22 cellular contexts compared by ENCODE assay signal in the genomic region with DNA sequence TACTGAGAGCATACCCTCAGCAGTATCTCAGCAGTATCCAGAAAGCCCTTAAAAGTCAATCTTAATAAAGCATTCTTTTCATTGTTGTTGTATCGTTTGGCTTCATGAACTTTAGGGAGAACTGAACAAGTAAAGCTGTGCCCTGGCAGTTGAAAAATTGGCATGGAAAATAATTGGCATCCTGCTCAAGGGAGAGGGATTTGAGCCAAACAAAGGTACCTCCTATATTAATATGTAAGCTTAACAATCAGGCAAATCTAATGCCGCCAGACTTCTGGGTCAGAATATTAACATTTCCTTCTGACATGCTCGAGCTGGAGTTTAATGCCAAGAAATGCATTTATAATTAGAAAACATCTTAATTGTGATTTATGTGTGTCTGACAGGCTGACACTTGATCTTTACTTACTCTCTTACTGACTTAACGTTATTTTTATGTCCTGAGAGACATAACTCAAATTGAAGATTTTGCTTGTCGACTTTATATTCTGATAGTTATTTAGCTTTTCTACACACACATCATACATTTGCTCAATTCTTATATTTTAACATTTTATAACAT. TPM values are rescaled to one million over a fixed set of nuclear protein-coding genes. Genes with fewer than 3 reads are reported as not detected.
DNase-seq lines count a peak whose midpoint lies in the region; ATAC-seq, FAIRE-seq and TF ChIP-seq lines count a peak whose summit lies in the region.
"Had no signal": no experiment of that assay in that cellular context is flagged by ENCODE, and none has a peak within 500 bp of the region (broad histone marks: within the 10 kb centered on the region; RNA-seq: fewer than 3 reads in every experiment).

No MANE protein-coding gene starts in this region.

- peaks cover 44% of the 10 kb centered on the region for H3K4me1 Mint-ChIP-seq in mesothelial cell of epicardium
- no peaks in the 10 kb centered on the region for H3K4me1 Mint-ChIP-seq in type B pancreatic cell (ENCODE audit: unreplicated experiment)
- H3K4me1 Mint-ChIP-seq: CD14-positive monocyte, H9, IgD-negative memory B cell had no signal

- H3K9me3 ChIP-seq in body of pancreas = no peaks in the 10 kb centered on the region
- H3K9me3 ChIP-seq: MG63, SJSA1 had no signal

- no peak for TF ChIP-seq CTCF in body of pancreas (IDR thresholded peaks at IDR 0.05)
- no peak for TF ChIP-seq CTCF in mesothelial cell of epicardium (IDR thresholded peaks at IDR 0.05; ENCODE audit: unreplicated experiment)
- TF ChIP-seq CTCF in type B pancreatic cell (conservative IDR thresholded peaks at IDR 0.05) = no peak

- peak; percentile 58 for FAIRE-seq in A204.1 (lab: Jason Lieb, UNC)

- H3K36me3 ChIP-seq in body of pancreas (replicated peaks in 1 of 2; ENCODE audit: insufficient read depth in 1 of 2, low read depth in 2 of 2) = no peaks in the 10 kb centered on the region
- H3K36me3 ChIP-seq: MG63, SJSA1 had no signal

- no peak overlapping the region for H3K27ac ChIP-seq in body of pancreas
- H3K27ac ChIP-seq: 22Rv1, PC-9, SJSA1 had no signal

- no peaks in the 10 kb centered on the region for H3K4me1 ChIP-seq in body of pancreas
- H3K4me1 ChIP-seq: SJSA1 had no signal

- no peak for TF ChIP-seq POLR2A in body of pancreas (IDR thresholded peaks at IDR 0.05)

- intact Hi-C loops in body of pancreas (cut with DNase I) = no loop called here

- H3K27me3 Mint-ChIP-seq in mesothelial cell of epicardium (ENCODE audit: low read depth) (no peaks in the 10 kb centered on the region), type B pancreatic cell (no peaks in the 10 kb centered on the region)
- H3K27me3 Mint-ChIP-seq: IgD-negative memory B cell had no signal

- H3K4me3 ChIP-seq in body of pancreas = no peak overlapping the region
- H3K4me3 ChIP-seq: MG63, PC-9, SJSA1 had no signal

- peaks cover 23% of the 10 kb centered on the region for H3K9me3 Mint-ChIP-seq in mesothelial cell of epicardium
- H3K9me3 Mint-ChIP-seq in type B pancreatic cell = no peaks in the 10 kb centered on the region
- H3K9me3 Mint-ChIP-seq: CD14-positive monocyte had no signal

- H3K36me3 Mint-ChIP-seq in mesothelial cell of epicardium (peaks cover 10% of the 10 kb centered on the region), type B pancreatic cell (no peaks in the 10 kb centered on the region)
- H3K36me3 Mint-ChIP-seq: CD14-positive monocyte, IgD-negative memory B cell had no signal

- H3K27me3 ChIP-seq in body of pancreas = no peaks in the 10 kb centered on the region
- H3K27me3 ChIP-seq: MG63, SJSA1 had no signal

- 16 to 24% methylated on average over 5 of the region's 5 CpGs for WGBS in body of pancreas, 2 donors

- DNase-seq in NCI-H1105 treated with DMSO at 0.1 percent for 48 hours (lab: John Stamatoyannopoulos, UW) = peak; percentile 37
- no peak for DNase-seq in NCI-H1105 (lab: John Stamatoyannopoulos, UW)
- DNase-seq in body of pancreas = peak in 1 of 4 donors; percentile 20
- DNase-seq in mesothelial cell of epicardium (ENCODE audit: low spot score in 2 of 2, unreplicated experiment in 2 of 2) = no peak
- no peak for DNase-seq in type B pancreatic cell (ENCODE audit: extremely low spot score, unreplicated experiment)
- DNase-seq in retina = no peak
- DNase-seq in superior temporal gyrus (ENCODE audit: extremely low spot score) = no peak
- DNase-seq: DMS79 treated with DMSO at 0.1 percent for 48 hours, H9, Karpas-422, MG63, NCI-H1092, NCI-H1694, NCI-H2081 treated with DMSO at 0.1 percent for 48 hours, NCI-H2227 treated with DMSO at 0.1 percent for 48 hours, NCI-H524, PC-9 had no signal

- H3K27ac Mint-ChIP-seq in mesothelial cell of epicardium = peak overlapping the region; percentile 82
- H3K27ac Mint-ChIP-seq in type B pancreatic cell = no peak overlapping the region
- H3K27ac Mint-ChIP-seq: CD14-positive monocyte, H9, IgD-negative memory B cell had no signal

- peak; percentile 38 for ATAC-seq in body of pancreas

- H3K4me3 Mint-ChIP-seq in mesothelial cell of epicardium = no peak overlapping the region
- H3K4me3 Mint-ChIP-seq in type B pancreatic cell = no peak overlapping the region
- H3K4me3 Mint-ChIP-seq: CD14-positive monocyte, H9, IgD-negative memory B cell had no signal

RNA-seq across cellular contexts. Expression of a gene that starts 42.1 kb away (rescaled TPM):
- total RNA-seq in body of pancreas (not detected), mesothelial cell of epicardium (24.0 to 26.3 TPM (median 24.8 TPM) in 3 replicates), type B pancreatic cell (ENCODE audit: low replicate concordance) (1.3 and 3.5 TPM in 2 replicates)
- total RNA-seq: PC-9, SJSA1 had no signal
